In genomic region chr14:28240909-28241308, GRCh38 we compare ENCODE assay signal across 29 cellular contexts.
"Had no signal": no experiment of that assay in that cellular context is flagged by ENCODE, and none has a peak within 500 bp of the region (broad histone marks: within the 10 kb centered on the region; RNA-seq: fewer than 3 reads in every experiment).

No MANE protein-coding gene starts in this region.

- ATAC-seq: stimulated activated effector memory CD8-positive, alpha-beta T cell treated with anti-CD3 and anti-CD28 coated beads, Interleukin-12 subunit alpha, Interleukin-12 subunit beta, amount 100 ng/mL, for 72 hours; stimulated activated memory B cell treated with anti-CD40 and anti-IgM and Interleukin-4, amounts not matched to agents 10 μg/mL and 1 μg/mL and 100 μg/mL, for 72 hours; stimulated activated naive B cell treated with anti-CD40 and anti-IgM and Interleukin-4, amounts not matched to agents 10 μg/mL and 1 μg/mL and 100 μg/mL, for 72 hours; stimulated activated naive CD8-positive, alpha-beta T cell treated with anti-CD3 and anti-CD28 coated beads, Interleukin-15, amount 100 ng/mL, for 72 hours; stimulated activated naive CD8-positive, alpha-beta T cell treated with anti-CD3 and anti-CD28 coated beads, Interleukin-15, Interleukin-2, amounts not matched to agents 100 U/mL and 50 U/mL, for 24 hours; upper lobe of right lung had no signal

- H3K4me3 Mint-ChIP-seq: stimulated activated effector memory CD8-positive, alpha-beta T cell treated with anti-CD3 and anti-CD28 coated beads, Interleukin-12 subunit alpha, Interleukin-12 subunit beta, amount 100 ng/mL, for 72 hours; stimulated activated memory B cell treated with anti-CD40 and anti-IgM and Interleukin-4, amounts not matched to agents 10 μg/mL and 1 μg/mL and 100 μg/mL, for 72 hours; stimulated activated naive B cell treated with anti-CD40 and anti-IgM and Interleukin-4, amounts not matched to agents 10 μg/mL and 1 μg/mL and 100 μg/mL, for 72 hours; stimulated activated naive CD8-positive, alpha-beta T cell treated with anti-CD3 and anti-CD28 coated beads, Interleukin-15, amount 100 ng/mL, for 72 hours; stimulated activated naive CD8-positive, alpha-beta T cell treated with anti-CD3 and anti-CD28 coated beads, Interleukin-15, Interleukin-2, amounts not matched to agents 100 ng/mL and 50 ng/mL, for 24 hours; type B pancreatic cell had no signal

- H3K36me3 Mint-ChIP-seq: stimulated activated effector memory CD8-positive, alpha-beta T cell treated with anti-CD3 and anti-CD28 coated beads, Interleukin-12 subunit alpha, Interleukin-12 subunit beta, amount 100 ng/mL, for 72 hours; stimulated activated memory B cell treated with anti-CD40 and anti-IgM and Interleukin-4, amounts not matched to agents 10 μg/mL and 1 μg/mL and 100 μg/mL, for 72 hours; stimulated activated naive B cell treated with anti-CD40 and anti-IgM and Interleukin-4, amounts not matched to agents 10 μg/mL and 1 μg/mL and 100 μg/mL, for 72 hours; type B pancreatic cell had no signal

- H3K4me1 Mint-ChIP-seq: stimulated activated effector memory CD8-positive, alpha-beta T cell treated with anti-CD3 and anti-CD28 coated beads, Interleukin-12 subunit alpha, Interleukin-12 subunit beta, amount 100 ng/mL, for 72 hours; stimulated activated memory B cell treated with anti-CD40 and anti-IgM and Interleukin-4, amounts not matched to agents 10 μg/mL and 1 μg/mL and 100 μg/mL, for 72 hours; stimulated activated naive B cell treated with anti-CD40 and anti-IgM and Interleukin-4, amounts not matched to agents 10 μg/mL and 1 μg/mL and 100 μg/mL, for 72 hours; stimulated activated naive CD8-positive, alpha-beta T cell treated with anti-CD3 and anti-CD28 coated beads, Interleukin-15, amount 100 ng/mL, for 72 hours had no signal

- H3K9me3 Mint-ChIP-seq: type B pancreatic cell had no signal

- H3K27me3 ChIP-seq: stomach, suprapubic skin, testis, thyroid gland, tibial artery, tibial nerve, transverse colon, upper lobe of left lung, upper lobe of right lung, uterus, vagina had no signal

- H3K4me3 ChIP-seq: stomach, suprapubic skin, testis, thoracic aorta, thyroid gland, tibial artery, tibial nerve, transverse colon, upper lobe of left lung, upper lobe of right lung, uterus, vagina had no signal

- H3K4me1 ChIP-seq: stomach, suprapubic skin, testis, thyroid gland, tibial artery, tibial nerve, transverse colon, upper lobe of left lung, upper lobe of right lung, uterus, vagina had no signal

- H3K36me3 ChIP-seq: stomach, suprapubic skin, thoracic aorta, thyroid gland, tibial artery, tibial nerve, transverse colon, upper lobe of left lung, upper lobe of right lung, uterus, vagina had no signal

- FAIRE-seq: urothelium cell line had no signal

- H3K9me3 ChIP-seq: suprapubic skin, testis, thoracic aorta, thyroid gland, tibial artery, tibial nerve, transverse colon, upper lobe of right lung, uterus, vagina had no signal

- H3K27ac Mint-ChIP-seq: stimulated activated effector memory CD8-positive, alpha-beta T cell treated with anti-CD3 and anti-CD28 coated beads, Interleukin-12 subunit alpha, Interleukin-12 subunit beta, amount 100 ng/mL, for 72 hours; stimulated activated memory B cell treated with anti-CD40 and anti-IgM and Interleukin-4, amounts not matched to agents 10 μg/mL and 1 μg/mL and 100 μg/mL, for 72 hours; stimulated activated naive B cell treated with anti-CD40 and anti-IgM and Interleukin-4, amounts not matched to agents 10 μg/mL and 1 μg/mL and 100 μg/mL, for 72 hours; stimulated activated naive CD8-positive, alpha-beta T cell treated with anti-CD3 and anti-CD28 coated beads, Interleukin-15, amount 100 ng/mL, for 72 hours; stimulated activated naive CD8-positive, alpha-beta T cell treated with anti-CD3 and anti-CD28 coated beads, Interleukin-15, Interleukin-2, amounts not matched to agents 100 ng/mL and 50 ng/mL, for 24 hours; type B pancreatic cell had no signal

- H3K27me3 Mint-ChIP-seq: stimulated activated memory B cell treated with anti-CD40 and anti-IgM and Interleukin-4, amounts not matched to agents 10 μg/mL and 1 μg/mL and 100 μg/mL, for 72 hours; stimulated activated naive B cell treated with anti-CD40 and anti-IgM and Interleukin-4, amounts not matched to agents 10 μg/mL and 1 μg/mL and 100 μg/mL, for 72 hours; stimulated activated naive CD8-positive, alpha-beta T cell treated with anti-CD3 and anti-CD28 coated beads, Interleukin-15, amount 100 ng/mL, for 72 hours; stimulated activated naive CD8-positive, alpha-beta T cell treated with anti-CD3 and anti-CD28 coated beads, Interleukin-15, Interleukin-2, amounts not matched to agents 100 ng/mL and 50 ng/mL, for 24 hours; type B pancreatic cell had no signal

- DNase-seq: stimulated activated CD4-positive, alpha-beta T cell treated with anti-CD3 and anti-CD28 coated beads, Interleukin-2, amount 100 ng/mL, for 48 hours; stimulated activated CD4-positive, alpha-beta T cell treated with anti-CD3 and anti-CD28 coated beads, Interleukin-4, amount 100 ng/mL, for 1 hour; stimulated activated CD4-positive, alpha-beta T cell treated with anti-CD3 and anti-CD28 coated beads, Interleukin-4, amount 100 ng/mL, for 24 hours; stimulated activated CD4-positive, alpha-beta T cell treated with anti-CD3 and anti-CD28 coated beads, Interleukin-4, amount 100 ng/mL, for 4 hours; stimulated activated CD8-positive, alpha-beta memory T cell treated with anti-CD3 and anti-CD28 coated beads, Interleukin-4, amount 100 ng/mL, for 48 hours; stimulated activated naive B cell treated with anti-CD40 and anti-IgM and Interleukin-4, amounts not matched to agents 10 μg/mL and 1 μg/mL and 100 μg/mL, for 72 hours; stimulated activated naive CD4-positive, alpha-beta T cell; stimulated activated naive CD4-positive, alpha-beta T cell treated with Interleukin-2 at 50 U/mL for 16 hours; stimulated activated naive CD8-positive, alpha-beta T cell treated with anti-CD3 and anti-CD28 coated beads, Interleukin-15, amount 100 ng/mL, for 72 hours; stimulated activated naive CD8-positive, alpha-beta T cell treated with anti-CD3 and anti-CD28 coated beads, Interleukin-15, Interleukin-2, amounts not matched to agents 100 U/mL and 50 U/mL, for 24 hours; stomach; substantia nigra; testis; thyroid gland; tibial artery; transverse colon; trophoblast cell; upper lobe of left lung; upper lobe of right lung; uterus had no signal

- H3K27ac ChIP-seq: stomach, suprapubic skin, testis, thoracic aorta, thyroid gland, tibial artery, tibial nerve, transverse colon, upper lobe of left lung, upper lobe of right lung, uterus, vagina had no signal
